ENCODE assay signal across 8 cellular contexts in genomic region chr14:105526781-105527380, GRCh38. TPM values are rescaled to one million over a fixed set of nuclear protein-coding genes. Genes with fewer than 3 reads are reported as not detected.
DNase-seq lines count a peak whose midpoint lies in the region; ATAC-seq and TF ChIP-seq lines count a peak whose summit lies in the region.

No MANE protein-coding gene starts in this region.

- no peaks in the 10 kb centered on the region for H3K36me3 ChIP-seq in A673 (ENCODE audit: insufficient read depth, low read length, poor library complexity, severe bottlenecking)
- H3K36me3 ChIP-seq in naive thymus-derived CD4-positive, alpha-beta T cell (ENCODE audit: control insufficient read depth in 2 of 3, insufficient read depth in 3 of 3, low read length in 3 of 3): no peaks in the 10 kb centered on the region

- H3K27ac ChIP-seq in A673 (ENCODE audit: low read depth, low read length, poor library complexity, severe bottlenecking): no peak overlapping the region
- peak overlapping the region; percentile 14 for H3K27ac ChIP-seq in naive thymus-derived CD4-positive, alpha-beta T cell (ENCODE audit: low read depth, low read length)

- no TSS peak for BruUV-seq in A673 (replicated peaks; lab: Mats Ljungman, UMichigan)

- peaks cover 0 to 24% (median 14%) of the 10 kb centered on the region in 7 donors for H3K4me1 Mint-ChIP-seq in naive thymus-derived CD4-positive, alpha-beta T cell

- peak overlapping the region; percentile 34 to 89 (median 72) for H3K4me3 Mint-ChIP-seq in naive thymus-derived CD4-positive, alpha-beta T cell

- no peaks in the 10 kb centered on the region for H3K27me3 ChIP-seq in A673 (replicated peaks; ENCODE audit: insufficient read depth, low read depth, low read length, poor library complexity)
- H3K27me3 ChIP-seq in naive thymus-derived CD4-positive, alpha-beta T cell (ENCODE audit: control insufficient read depth in 2 of 2, insufficient read depth in 2 of 2, low read length in 2 of 2): peaks cover 0 to 4% of the 10 kb centered on the region in 2 donors

- peak overlapping the region; percentile 55 for H3K4me3 ChIP-seq in A673 (ENCODE audit: low read depth, low read length, poor library complexity, severe bottlenecking)
- no peak overlapping the region for H3K4me3 ChIP-seq in naive thymus-derived CD4-positive, alpha-beta T cell (ENCODE audit: low read length)

- no peaks in the 10 kb centered on the region for H3K9me3 ChIP-seq in A673 (ENCODE audit: low read depth, low read length, poor library complexity, severe bottlenecking)
- H3K9me3 ChIP-seq in naive thymus-derived CD4-positive, alpha-beta T cell (ENCODE audit: control insufficient read depth in 2 of 3, low read length in 3 of 3): no peaks in the 10 kb centered on the region

- POLR2A ChIA-PET in A673 (lab: Charles Lee; ENCODE audit: low non-redundant PET): no interaction called here
- POLR2A ChIA-PET in naive thymus-derived CD4-positive, alpha-beta T cell (lab: Charles Lee): no interaction called here

- peak overlapping the region in 3 of 9 donors; percentile 31 to 76 (median 62) for H3K27ac Mint-ChIP-seq in naive thymus-derived CD4-positive, alpha-beta T cell

- CTCF ChIA-PET in A673 (lab: Charles Lee): no interaction called here
- CTCF ChIA-PET in naive thymus-derived CD4-positive, alpha-beta T cell (lab: Charles Lee): interaction anchor here (1.0 to 1.1 kb wide), 2 partner anchors 155 to 157 kb away, joined by 3 read pairs; no protein-coding TSS in a partner anchor

- no peak for ATAC-seq in naive thymus-derived CD4-positive, alpha-beta T cell
- no peak for ATAC-seq in GM21825 (IDR thresholded peaks at IDR 0.05; ENCODE audit: unreplicated experiment)

- no peak for TF ChIP-seq CTCF in A673 (conservative IDR thresholded peaks at IDR 0.05; ENCODE audit: low read depth, low read length)

- H3K4me1 ChIP-seq in A673 (ENCODE audit: insufficient read depth, low read length, poor library complexity, severe bottlenecking): peaks cover 15% of the 10 kb centered on the region
- peaks cover 9 to 14% of the 10 kb centered on the region in 2 donors for H3K4me1 ChIP-seq in naive thymus-derived CD4-positive, alpha-beta T cell (ENCODE audit: control insufficient read depth in 2 of 2, insufficient read depth in 2 of 2, low read length in 2 of 2)

- no peak for DNase-seq in A673 (ENCODE audit: low spot score)
- DNase-seq in HuH-7.5 (ENCODE audit: low spot score): peak; percentile 34
- DNase-seq in cerebellum (ENCODE audit: low spot score): peak; percentile 26
- DNase-seq in naive thymus-derived CD4-positive, alpha-beta T cell: peak in 2 of 9 donors; percentile 14 to 18
- DNase-seq in NCI-H2107 (lab: John Stamatoyannopoulos, UW): no peak
- DNase-seq in OCI-M1 (lab: John Stamatoyannopoulos, UW): no peak
- no peak for DNase-seq in stimulated activated CD4-positive, alpha-beta T cell treated with anti-CD3 and anti-CD28 coated beads, Interleukin-2, amount 100 ng/mL, for 24 hours

- intact Hi-C loops in A673 (cut with micrococcal nuclease; ENCODE audit: unreplicated experiment): loop anchor here (2.0 to 5.0 kb wide), 2 partner anchors 36 to 155 kb away; partner anchors contain the start of gene TEDC1
- intact Hi-C loops in naive thymus-derived CD4-positive, alpha-beta T cell (cut with micrococcal nuclease): loop anchor here (2.0 to 5.0 kb wide), 3 partner anchors 36 to 435 kb away; partner anchors contain the start of genes BRF1 (in 1 of the 2) and TEDC1 (in 1 of the 2)

- peaks cover 0 to 14% (median 1%) of the 10 kb centered on the region in 11 donors for H3K9me3 Mint-ChIP-seq in naive thymus-derived CD4-positive, alpha-beta T cell

- H3K27me3 Mint-ChIP-seq in naive thymus-derived CD4-positive, alpha-beta T cell: peaks cover 0 to 44% (median 0%) of the 10 kb centered on the region in 5 donors

- no peaks in the 10 kb centered on the region for H3K36me3 Mint-ChIP-seq in naive thymus-derived CD4-positive, alpha-beta T cell

RNA-seq across cellular contexts. Expression of gene TMEM121, which starts 0.5 kb away (rescaled TPM):
- total RNA-seq in A673 (2021): 3.1 and 4.7 TPM in 2 replicates
- total RNA-seq in cerebellum: 12.5 TPM
- 1 to 10 TPM in 4 of 5 experiments, under 1 TPM in 1; 0.83 to 5.7 (median 3.7) TPM for total RNA-seq in naive thymus-derived CD4-positive, alpha-beta T cell
- 1 to 10 TPM; 2.5 to 4.0 TPM for polyA plus RNA-seq in naive thymus-derived CD4-positive, alpha-beta T cell

RNA-seq across cellular contexts. Expression of gene TEDC1, which starts 35.8 kb away (rescaled TPM):
- total RNA-seq in A673 (2021): 34.0 and 48.0 TPM in 2 replicates
- 6.8 TPM for total RNA-seq in cerebellum
- total RNA-seq in naive thymus-derived CD4-positive, alpha-beta T cell: 100 to 1,000 TPM in 1 of 5 experiments, 10 to 100 TPM in 4; 19.7 to 294 (median 31.3) TPM
- 10 to 100 TPM; 10.4 to 14.9 TPM for polyA plus RNA-seq in naive thymus-derived CD4-positive, alpha-beta T cell

RNA-seq across cellular contexts. Expression of gene CRIP1, which starts 40.2 kb away (rescaled TPM):
- total RNA-seq in A673 (2021): 42.4 and 47.7 TPM in 2 replicates
- total RNA-seq in cerebellum: 0.73 TPM
- 100 to 1,000 TPM in 4 of 5 experiments, 10 to 100 TPM in 1; 94.4 to 517 (median 192) TPM for total RNA-seq in naive thymus-derived CD4-positive, alpha-beta T cell
- polyA plus RNA-seq in naive thymus-derived CD4-positive, alpha-beta T cell: 100 to 1,000 TPM; 463 to 787 TPM

RNA-seq across cellular contexts. Expression of gene CRIP2, which starts 52.3 kb away (rescaled TPM):
- 154 and 192 TPM in 2 replicates for total RNA-seq in A673 (2021)
- 49.7 TPM for total RNA-seq in cerebellum
- 10 to 100 TPM in 2 of 5 experiments, 1 to 10 TPM in 2, under 1 TPM in 1; 0.65 to 55.4 (median 6.6) TPM for total RNA-seq in naive thymus-derived CD4-positive, alpha-beta T cell
- 100 to 1,000 TPM in 1 of 2 donors, 10 to 100 TPM in 1; 69.1 to 180 TPM for polyA plus RNA-seq in naive thymus-derived CD4-positive, alpha-beta T cell

Comparison
In these comparisons a context has a peak if more than half of its experiments do, and no peak if none do; other contexts are left out.
1. DNase-seq: peak in HuH-7.5 (single experiment) and cerebellum (single experiment); none in A673 (single experiment), NCI-H2107 (single experiment), OCI-M1 (single experiment) and stimulated activated CD4-positive, alpha-beta T cell treated with anti-CD3 and anti-CD28 coated beads, Interleukin-2, amount 100 ng/mL, for 24 hours (0 of 2).
2. RNA of gene CRIP1, which starts 40.2 kb away (total RNA-seq): 94.4 to 517 TPM in naive thymus-derived CD4-positive, alpha-beta T cell and 42.4 to 47.7 TPM in A673; 0.73 TPM in cerebellum (single experiment); every median in the first group is over 10 times any median in the second.